15 cellular contexts compared by ENCODE assay signal in the genomic region with DNA sequence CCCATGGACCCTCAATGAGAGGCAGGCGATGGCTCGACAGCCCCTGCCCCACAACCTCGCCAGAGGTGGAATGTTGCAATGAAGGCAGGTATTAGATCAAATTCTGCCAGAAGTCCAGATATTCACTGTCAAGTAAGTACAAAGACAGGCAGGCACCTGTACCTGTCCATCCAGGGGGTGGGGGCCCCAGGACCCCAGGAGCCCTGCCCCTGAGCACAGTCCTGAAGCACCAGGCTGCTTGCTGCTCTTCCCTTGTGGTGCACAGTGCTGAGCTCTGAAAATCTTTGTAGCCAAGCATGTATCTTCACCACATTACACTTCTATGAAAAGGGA. TPM values are rescaled to one million over a fixed set of nuclear protein-coding genes. Genes with fewer than 3 reads are reported as not detected.
DNase-seq lines count a peak whose midpoint lies in the region; ATAC-seq and TF ChIP-seq lines count a peak whose summit lies in the region.
"Had no signal": no experiment of that assay in that cellular context is flagged by ENCODE, and none has a peak within 500 bp of the region (broad histone marks: within the 10 kb centered on the region; RNA-seq: fewer than 3 reads in every experiment).

No MANE protein-coding gene starts in this region.

- H3K27me3 Mint-ChIP-seq in chondrocyte (ENCODE audit: low read depth), result no peaks in the 10 kb centered on the region

- H3K36me3 Mint-ChIP-seq in chondrocyte (ENCODE audit: low read depth), result peaks cover 1% of the 10 kb centered on the region
- H3K36me3 Mint-ChIP-seq: CD8-positive, alpha-beta T cell had no signal

- TF ChIP-seq CTCF in chondrocyte (IDR thresholded peaks at IDR 0.05), result no peak

- no peak overlapping the region for H3K4me3 Mint-ChIP-seq in chondrocyte (ENCODE audit: unreplicated experiment)
- H3K4me3 Mint-ChIP-seq: activated T-helper 1 cell treated with anti-CD3 and anti-CD28 coated beads, Interleukin-12 subunit alpha, Interleukin-12 subunit beta, Interleukin-2, Interleukin-4 antibody, amounts not matched to agents 30 ng/mL and 10 ng/mL and 1 ng/mL, durations not matched to agents 14 hours and 24 hours and 36 hours; CD8-positive, alpha-beta T cell; T-helper 1 cell treated with Interleukin-12 subunit alpha and Interleukin-12 subunit beta and Interleukin-4 antibody, amounts not matched to agents 30 μg/mL and 1 μg/mL, for 36 hours had no signal

- DNase-seq in D341Med (ENCODE audit: low spot score) (peak; percentile 8), chondrocyte (ENCODE audit: low spot score) (peak; percentile 34), NCI-H2107 (lab: John Stamatoyannopoulos, UW) (no peak), NCI-H1105 (lab: John Stamatoyannopoulos, UW) (no peak)
- DNase-seq: CD8-positive, alpha-beta T cell; DND-41; dorsolateral prefrontal cortex; NCI-H526; SHP77 had no signal

- H3K27ac Mint-ChIP-seq in chondrocyte (ENCODE audit: unreplicated experiment), result no peak overlapping the region
- H3K27ac Mint-ChIP-seq: CD8-positive, alpha-beta T cell; T-helper 1 cell treated with Interleukin-12 subunit alpha and Interleukin-12 subunit beta and Interleukin-4 antibody, amounts not matched to agents 30 μg/mL and 1 μg/mL, for 36 hours had no signal

- peak; percentile 12 for ATAC-seq in GM19025 (IDR thresholded peaks at IDR 0.05; ENCODE audit: low read depth, unreplicated experiment)
- peak; percentile 14 for ATAC-seq in HG03280 (IDR thresholded peaks at IDR 0.05; ENCODE audit: unreplicated experiment)
- ATAC-seq in GM18867 (IDR thresholded peaks at IDR 0.05; ENCODE audit: unreplicated experiment), result no peak
- ATAC-seq: CD8-positive, alpha-beta T cell had no signal

- H3K9me3 Mint-ChIP-seq in chondrocyte (ENCODE audit: low read depth), result no peaks in the 10 kb centered on the region
- H3K9me3 Mint-ChIP-seq: activated T-helper 1 cell treated with anti-CD3 and anti-CD28 coated beads, Interleukin-12 subunit alpha, Interleukin-12 subunit beta, Interleukin-2, Interleukin-4 antibody, amounts not matched to agents 30 ng/mL and 10 ng/mL and 1 ng/mL, durations not matched to agents 14 hours and 24 hours and 36 hours; CD8-positive, alpha-beta T cell; T-helper 1 cell treated with Interleukin-12 subunit alpha and Interleukin-12 subunit beta and Interleukin-4 antibody, amounts not matched to agents 30 μg/mL and 1 μg/mL, for 36 hours had no signal

- H3K4me1 Mint-ChIP-seq in chondrocyte (ENCODE audit: low read depth), result peaks cover 16% of the 10 kb centered on the region

RNA-seq across cellular contexts. Expression of gene HMCN2, which starts 26.2 kb away (rescaled TPM):
- 0.05 to 0.36 TPM (median 0.10 TPM) in 3 replicates for total RNA-seq in chondrocyte
- total RNA-seq: activated T-helper 1 cell treated with anti-CD3 and anti-CD28 coated beads, Interleukin-12 subunit alpha, Interleukin-12 subunit beta, Interleukin-2, Interleukin-4 antibody, amounts not matched to agents 30 ng/mL and 10 ng/mL and 1 ng/mL, durations not matched to agents 14 hours and 24 hours and 36 hours; CD8-positive, alpha-beta T cell; renal cortical epithelial cell had no signal

Comparison
In these comparisons a context has a peak if more than half of its experiments do, and no peak if none do; other contexts are left out.
1. DNase-seq: peak in D341Med (single experiment) and chondrocyte (single experiment); none in NCI-H2107 (single experiment) and NCI-H1105 (single experiment).